In genomic region chr11:128882451-128882850, GRCh38 we compare ENCODE assay signal across 32 cellular contexts. TPM values are rescaled to one million over a fixed set of nuclear protein-coding genes. Genes with fewer than 3 reads are reported as not detected.
"Had no signal": no experiment of that assay in that cellular context is flagged by ENCODE, and none has a peak within 500 bp of the region (broad histone marks: within the 10 kb centered on the region; RNA-seq: fewer than 3 reads in every experiment).

No MANE protein-coding gene starts in this region.

- H3K9me3 Mint-ChIP-seq: naive thymus-derived CD8-positive, alpha-beta T cell; nephron; neural crest cell; stimulated activated memory B cell treated with anti-CD40 and anti-IgM and Interleukin-4, amounts not matched to agents 10 μg/mL and 1 μg/mL and 100 μg/mL, for 72 hours; stimulated activated naive CD8-positive, alpha-beta T cell treated with anti-CD3 and anti-CD28 coated beads, Interleukin-15, amount 100 ng/mL, for 72 hours; type B pancreatic cell had no signal

- ATAC-seq: left cardiac atrium; left lobe of liver; lower lobe of right lung; naive thymus-derived CD8-positive, alpha-beta T cell; right lobe of liver; stimulated activated memory B cell treated with anti-CD40 and anti-IgM and Interleukin-4, amounts not matched to agents 10 μg/mL and 1 μg/mL and 100 μg/mL, for 72 hours; stimulated activated naive CD8-positive, alpha-beta T cell treated with anti-CD3 and anti-CD28 coated beads, Interleukin-15, amount 100 ng/mL, for 72 hours had no signal

- H3K9me3 ChIP-seq: lower lobe of right lung, right atrium auricular region, right lobe of liver, tibial nerve, uterus had no signal

- H3K27ac Mint-ChIP-seq: naive thymus-derived CD8-positive, alpha-beta T cell; nephron; progenitor cell of endocrine pancreas; stimulated activated memory B cell treated with anti-CD40 and anti-IgM and Interleukin-4, amounts not matched to agents 10 μg/mL and 1 μg/mL and 100 μg/mL, for 72 hours; stimulated activated naive CD8-positive, alpha-beta T cell treated with anti-CD3 and anti-CD28 coated beads, Interleukin-15, amount 100 ng/mL, for 72 hours; type B pancreatic cell had no signal

- H3K27me3 ChIP-seq: right atrium auricular region, right lobe of liver, uterus had no signal

- H3K4me3 Mint-ChIP-seq: naive thymus-derived CD8-positive, alpha-beta T cell; nephron; neural crest cell; stimulated activated memory B cell treated with anti-CD40 and anti-IgM and Interleukin-4, amounts not matched to agents 10 μg/mL and 1 μg/mL and 100 μg/mL, for 72 hours; stimulated activated naive CD8-positive, alpha-beta T cell treated with anti-CD3 and anti-CD28 coated beads, Interleukin-15, amount 100 ng/mL, for 72 hours; type B pancreatic cell had no signal

- DNase-seq: hippocampal formation; kidney glomerular epithelial cell; left cardiac atrium; lower lobe of right lung; mammary epithelial cell; mesenchymal stem cell; naive thymus-derived CD8-positive, alpha-beta T cell; nucleus accumbens; right lobe of liver; stimulated activated CD4-positive, alpha-beta T cell treated with anti-CD3 and anti-CD28 coated beads, Interleukin-1b, Interleukin-23, amount 100 ng/mL, for 48 hours; stimulated activated CD4-positive, alpha-beta T cell treated with anti-CD3 and anti-CD28 coated beads, Interleukin-2, amount 100 ng/mL, for 48 hours; stimulated activated CD4-positive, alpha-beta T cell treated with anti-CD3 and anti-CD28 coated beads, Interleukin-4, amount 100 ng/mL, for 4 hours; stimulated activated CD8-positive, alpha-beta memory T cell treated with anti-CD3 and anti-CD28 coated beads, Interleukin-4, amount 100 ng/mL, for 48 hours; stimulated activated naive CD4-positive, alpha-beta T cell treated with Interleukin-2 at 50 U/mL for 16 hours; stimulated activated naive CD8-positive, alpha-beta T cell treated with anti-CD3 and anti-CD28 coated beads, Interleukin-15, amount 100 ng/mL, for 72 hours; substantia nigra; uterus had no signal

- H3K27ac ChIP-seq: lower lobe of right lung, right atrium auricular region, right lobe of liver, tibial nerve, uterus had no signal

- H3K4me1 Mint-ChIP-seq: nephron; stimulated activated naive CD8-positive, alpha-beta T cell treated with anti-CD3 and anti-CD28 coated beads, Interleukin-15, amount 100 ng/mL, for 72 hours had no signal

- H3K4me1 ChIP-seq: right atrium auricular region, right lobe of liver, tibial nerve, uterus had no signal

- H3K4me3 ChIP-seq: lower lobe of right lung, right atrium auricular region, right lobe of liver, smooth muscle cell, tibial nerve, uterus had no signal

- H3K36me3 ChIP-seq: lower lobe of right lung, right atrium auricular region, right lobe of liver, tibial nerve, uterus had no signal

- H3K36me3 Mint-ChIP-seq: naive thymus-derived CD8-positive, alpha-beta T cell; stimulated activated memory B cell treated with anti-CD40 and anti-IgM and Interleukin-4, amounts not matched to agents 10 μg/mL and 1 μg/mL and 100 μg/mL, for 72 hours; type B pancreatic cell had no signal

RNA-seq across cellular contexts. Expression of gene KCNJ5, which starts 8.7 kb away (rescaled TPM):
- total RNA-seq: naive thymus-derived CD8-positive, alpha-beta T cell; osteocyte; pulmonary artery endothelial cell; smooth muscle cell had no signal

RNA-seq across cellular contexts. Expression of gene KCNJ1, which starts 15.4 kb away (rescaled TPM):
- total RNA-seq: left cardiac atrium; left lobe of liver; mammary epithelial cell; mucosa of gallbladder; naive thymus-derived CD8-positive, alpha-beta T cell; neural crest cell; osteocyte; progenitor cell of endocrine pancreas; pulmonary artery endothelial cell; right atrium auricular region; right lobe of liver; skeletal muscle tissue; temporal lobe; tibial nerve; ureter; uterus had no signal
